In the genomic region with DNA sequence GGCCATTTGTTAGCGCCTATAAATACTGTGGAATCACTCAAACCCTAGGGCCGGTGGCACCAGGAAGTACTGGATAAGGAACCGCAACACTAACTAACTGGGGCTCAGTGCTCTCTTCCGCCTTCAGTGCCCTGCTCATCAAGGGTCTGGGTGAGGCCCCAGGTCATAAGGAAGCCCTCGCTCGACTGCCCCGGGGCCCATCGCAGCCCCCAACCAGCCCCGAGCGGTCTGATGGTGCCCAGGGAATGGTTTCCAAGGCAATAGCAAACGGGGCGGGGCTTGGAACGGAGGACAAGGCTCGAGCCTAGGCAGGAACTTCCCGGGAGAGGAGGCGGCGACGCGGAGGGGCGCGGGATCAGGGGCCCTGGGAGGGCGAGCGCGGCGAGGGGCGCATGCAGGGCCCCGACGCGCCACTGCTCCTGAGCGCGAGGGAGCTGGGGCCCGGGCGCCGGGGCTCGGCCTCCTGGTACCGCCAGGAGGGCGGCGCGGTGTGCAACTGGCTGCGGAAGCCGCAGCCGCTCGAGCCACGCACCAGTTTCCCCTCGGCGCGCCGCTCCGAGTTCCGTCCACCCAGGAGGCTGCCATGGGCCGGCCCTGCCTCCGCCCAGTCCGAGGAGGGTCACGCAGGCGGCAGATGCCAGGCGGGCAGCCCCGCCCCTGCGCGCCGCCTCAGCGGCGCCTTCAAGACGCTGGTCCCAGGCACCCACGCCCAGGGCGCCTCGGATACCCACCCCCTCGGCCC, we compare ENCODE assay signal across 8 cellular contexts. TPM values are rescaled to one million over a fixed set of nuclear protein-coding genes. Genes with fewer than 3 reads are reported as not detected.
A peak's percentile ranks its signal among the peaks of the same experiment; 100 is the strongest.
DNase-seq lines count a peak whose midpoint lies in the region; ATAC-seq, FAIRE-seq and TF ChIP-seq lines count a peak whose summit lies in the region.

A gene with protein sequence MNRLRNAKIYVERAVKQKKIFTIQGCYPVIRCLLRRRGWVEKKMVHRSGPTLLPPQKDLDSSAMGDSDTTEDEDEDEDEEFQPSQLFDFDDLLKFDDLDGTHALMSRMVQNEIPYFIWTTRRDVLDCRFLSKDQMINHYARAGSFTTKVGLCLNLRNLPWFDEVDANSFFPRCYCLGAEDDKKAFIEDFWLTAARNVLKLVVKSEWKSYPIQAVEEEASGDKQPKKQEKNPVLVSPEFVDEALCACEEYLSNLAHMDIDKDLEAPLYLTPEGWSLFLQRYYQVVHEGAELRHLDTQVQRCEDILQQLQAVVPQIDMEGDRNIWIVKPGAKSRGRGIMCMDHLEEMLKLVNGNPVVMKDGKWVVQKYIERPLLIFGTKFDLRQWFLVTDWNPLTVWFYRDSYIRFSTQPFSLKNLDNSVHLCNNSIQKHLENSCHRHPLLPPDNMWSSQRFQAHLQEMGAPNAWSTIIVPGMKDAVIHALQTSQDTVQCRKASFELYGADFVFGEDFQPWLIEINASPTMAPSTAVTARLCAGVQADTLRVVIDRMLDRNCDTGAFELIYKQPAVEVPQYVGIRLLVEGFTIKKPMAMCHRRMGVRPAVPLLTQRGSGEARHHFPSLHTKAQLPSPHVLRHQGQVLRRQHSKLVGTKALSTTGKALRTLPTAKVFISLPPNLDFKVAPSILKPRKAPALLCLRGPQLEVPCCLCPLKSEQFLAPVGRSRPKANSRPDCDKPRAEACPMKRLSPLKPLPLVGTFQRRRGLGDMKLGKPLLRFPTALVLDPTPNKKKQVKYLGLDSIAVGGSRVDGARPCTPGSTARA (plus strand): TSS at position 648 of the 742 bp plus-strand sequence. CDS start 400 bp downstream, outside the sequence.

- TF ChIP-seq CTCF in pancreas (IDR thresholded peaks at IDR 0.05) = no peak

- H3K27ac ChIP-seq in Karpas-422 (ENCODE audit: low read length) = peak within 1 kb of the TSS; percentile 69
- peak within 1 kb of the TSS; percentile 86 to 96 (median 94) for H3K27ac ChIP-seq in pancreas

- H3K9me3 ChIP-seq in Karpas-422 (ENCODE audit: low read length) (no peaks in the 10 kb centered on the region), pancreas (no peaks in the 10 kb centered on the region)

- FAIRE-seq in pancreas (lab: Jason Lieb, UNC) = no peak

- intact Hi-C loops in cardiac septum (cut with DNase I) = loop anchor here (1.0 kb wide), 1 partner anchor 17 kb away; a partner anchor contains a TSS
- intact Hi-C loops in pancreas (cut with DNase I) = no loop called here

- H3K4me2 ChIP-seq in Karpas-422 (ENCODE audit: low read depth, low read length, poor library complexity, severe bottlenecking) = peak within 1 kb of the TSS; percentile 65

- ATAC-seq in GM19463 (IDR thresholded peaks at IDR 0.05; ENCODE audit: unreplicated experiment) = peak; percentile 55
- ATAC-seq in pancreas = peak; percentile 81 to 86 (median 85)
- ATAC-seq in GM21367 (IDR thresholded peaks at IDR 0.05; ENCODE audit: unreplicated experiment) = no peak

- peaks cover 16% of the 10 kb centered on the region for H3K4me1 ChIP-seq in Karpas-422 (ENCODE audit: low read length)
- peaks cover 0 to 13% (median 5%) of the 10 kb centered on the region in 3 donors for H3K4me1 ChIP-seq in pancreas

- WGBS in pancreas, 2 donors = 1% methylated on average over 65 to 67 of the region's 67 CpGs

- DNase-seq in CMK (ENCODE audit: low read depth) (peak; percentile 68), Karpas-422 (peak; percentile 72), SW480 (ENCODE audit: low spot score) (peak; percentile 43), amniotic stem cell (lab: John Stamatoyannopoulos, UW) (peak; percentile 28), cardiac septum (ENCODE audit: low spot score) (peak; percentile 89), pancreas (peak; percentile 71 to 90 (median 80))

- H3K4me3 ChIP-seq in Karpas-422 (ENCODE audit: low read length) (peak within 1 kb of the TSS; percentile 50), pancreas (peak within 1 kb of the TSS; percentile 60 to 86 (median 80))

- H3K27me3 ChIP-seq in Karpas-422 (ENCODE audit: low read length) = no peaks in the 10 kb centered on the region
- no peaks in the 10 kb centered on the region for H3K27me3 ChIP-seq in pancreas

- H3K36me3 ChIP-seq in Karpas-422 (ENCODE audit: insufficient read depth, low read length) (peaks cover 23% of the 10 kb centered on the region; the same call in 1 of the 2 replicates), pancreas (peaks cover 0 to 11% (median 10%) of the 10 kb centered on the region in 3 donors)

- H3K79me2 ChIP-seq in Karpas-422 (ENCODE audit: low read length) = no peaks in the 10 kb centered on the region

- peak within 1 kb of the TSS; percentile 67 for H3K9ac ChIP-seq in Karpas-422 (ENCODE audit: low read length)

- H3K9me2 ChIP-seq in Karpas-422 (replicated peaks; ENCODE audit: insufficient read depth, low read length) = no peaks in the 10 kb centered on the region

- H2AFZ ChIP-seq in Karpas-422 (ENCODE audit: low read length) = 0 out of 2 replicates have a peak within 1 kb of the TSS, but pooled peaks have one; percentile 10

- H4K20me1 ChIP-seq in Karpas-422 (ENCODE audit: insufficient read depth, low read depth, low read length) = no peaks in the 10 kb centered on the region

RNA-seq across cellular contexts. Expression of the gene that starts here (rescaled TPM):
- 79.3 and 84.6 TPM in 2 replicates for total RNA-seq in Karpas-422 (2014; rRNA removed; shearing (Covaris generic); ENCODE audit: low replicate concordance)
- total RNA-seq in cardiac septum (19.5 TPM), pancreas (10 to 100 TPM in 5 of 6 donors, 1 to 10 TPM in 1; 9.2 to 30.8 (median 17.5) TPM)
- polyA plus RNA-seq in pancreas = 100 to 1,000 TPM in 1 of 2 donors, 10 to 100 TPM in 1; 77.6 to 104 TPM

Comparison
In these comparisons a context has a peak if more than half of its experiments do, and no peak if none do; other contexts are left out.
1. DNase-seq: peak in every context shown above with its lines; median percentile 89 in cardiac septum; 80 in pancreas; 72 in Karpas-422; 68 in CMK; 43 in SW480; 28 in amniotic stem cell.